Comparison of ENCODE assay signal across 11 cellular contexts in the genomic region with DNA sequence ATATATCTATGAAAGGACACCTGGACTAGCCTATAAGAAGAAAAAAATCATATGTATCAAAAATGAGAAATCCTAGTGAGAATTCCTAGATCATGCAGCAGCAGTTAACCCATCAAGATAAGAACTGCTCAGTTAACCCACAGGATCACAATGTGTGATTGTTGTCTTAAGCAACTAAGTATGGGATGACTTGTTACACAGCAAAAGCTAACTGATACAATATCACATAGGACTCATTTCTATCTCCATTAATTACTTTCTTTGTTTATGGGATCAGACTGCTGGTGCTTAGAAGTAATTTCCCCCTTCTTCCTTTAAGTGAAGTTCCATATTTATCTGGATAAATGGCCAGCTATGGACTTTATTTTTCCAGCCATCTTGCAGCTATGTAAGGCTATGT.
"Had no signal": no experiment of that assay in that cellular context is flagged by ENCODE, and none has a peak within 500 bp of the region (broad histone marks: within the 10 kb centered on the region; RNA-seq: fewer than 3 reads in every experiment).

No MANE protein-coding gene starts in this region.

- H3K4me3 ChIP-seq: GM23248 had no signal

- FAIRE-seq: H1, H54 had no signal

- H3K9ac ChIP-seq: GM23248, KMS-11 had no signal

- H3K4me2 ChIP-seq: KMS-11 had no signal

- H3K27ac ChIP-seq: GM23248, HL-60, KMS-11 had no signal

- DNase-seq: GM23248, H9, HCEC 1CT, HFFc6, IMR-90, Karpas-422, KBM-7 had no signal

- H2AFZ ChIP-seq: GM23248 had no signal
